Comparison of ENCODE assay signal across 8 cellular contexts in genomic region chr17:28643979-28644781, GRCh38. TPM values are rescaled to one million over a fixed set of nuclear protein-coding genes. Genes with fewer than 3 reads are reported as not detected.
DNase-seq lines count a peak whose midpoint lies in the region; ATAC-seq and TF ChIP-seq lines count a peak whose summit lies in the region.

No MANE protein-coding gene starts in this region.

- H3K27ac ChIP-seq in WERI-Rb-1 (peak overlapping the region; percentile 60), endodermal cell (ENCODE audit: low read depth, low read length) (peak overlapping the region; percentile 45), thoracic aorta (peak overlapping the region; percentile 84 to 97)

- peak overlapping the region; percentile 44 for H3K9ac ChIP-seq in endodermal cell (ENCODE audit: extremely low read depth, low read length, poor library complexity, severe bottlenecking)

- DNase-seq in DMS53 (lab: John Stamatoyannopoulos, UW) (peak; percentile 71), NCI-H1092 treated with DMSO at 0.1 percent for 48 hours (lab: John Stamatoyannopoulos, UW) (peak; percentile 3), WERI-Rb-1 (peak; percentile 49), endodermal cell (peak; percentile 84), memory B cell (ENCODE audit: low spot score in 2 of 2) (peak; percentile 23 to 27), thoracic aorta (ENCODE audit: low spot score) (no peak)

- no peaks in the 10 kb centered on the region for H3K9me3 ChIP-seq in WERI-Rb-1 (ENCODE audit: severe bottlenecking)
- no peaks in the 10 kb centered on the region for H3K9me3 ChIP-seq in endodermal cell (ENCODE audit: control insufficient read depth, low read length)
- H3K9me3 ChIP-seq in thoracic aorta, result no peaks in the 10 kb centered on the region

- H3K36me3 ChIP-seq in WERI-Rb-1 (peaks cover 52% of the 10 kb centered on the region), endodermal cell (ENCODE audit: control insufficient read depth, insufficient read depth, low read length) (peaks cover 54% of the 10 kb centered on the region), thoracic aorta (peaks cover 29% of the 10 kb centered on the region)

- H3K4me1 Mint-ChIP-seq in endodermal cell (peaks cover 23% of the 10 kb centered on the region), memory B cell (peaks cover 30% of the 10 kb centered on the region)

- H3K4me3 ChIP-seq in WERI-Rb-1 (ENCODE audit: low read depth, low read length) (peak overlapping the region; percentile 91), endodermal cell (ENCODE audit: low read length) (peak overlapping the region; percentile 89), thoracic aorta (peak overlapping the region; percentile 96)

- TF ChIP-seq CTCF in WERI-Rb-1 (IDR thresholded peaks at IDR 0.05; ENCODE audit: low read depth, low read length) (peak; percentile 69), endodermal cell (conservative IDR thresholded peaks at IDR 0.05) (peak; percentile 79), thoracic aorta (IDR thresholded peaks at IDR 0.05) (peak; percentile 56)

- H3K36me3 Mint-ChIP-seq in endodermal cell (ENCODE audit: low read depth) (peaks cover 47% of the 10 kb centered on the region), memory B cell (peaks cover 24% of the 10 kb centered on the region)

- H3K27me3 Mint-ChIP-seq in endodermal cell (ENCODE audit: insufficient read depth) (no peaks in the 10 kb centered on the region), memory B cell (no peaks in the 10 kb centered on the region)

- ATAC-seq in GM21447 (IDR thresholded peaks at IDR 0.05; ENCODE audit: unreplicated experiment), result peak; percentile 30
- no peak for ATAC-seq in memory B cell (ENCODE audit: low read depth)
- ATAC-seq in thoracic aorta (ENCODE audit: insufficient number of reproducible peaks, low FRiP score, low read depth), result no peak
- no peak for ATAC-seq in GM18519 (IDR thresholded peaks at IDR 0.05; ENCODE audit: low FRiP score, unreplicated experiment)

- H3K4me1 ChIP-seq in endodermal cell (ENCODE audit: control insufficient read depth, insufficient read depth, low read length), result peaks cover 4% of the 10 kb centered on the region
- peaks cover 13 to 40% of the 10 kb centered on the region in 2 donors for H3K4me1 ChIP-seq in thoracic aorta (ENCODE audit: control insufficient read depth in 1 of 2, low read depth in 2 of 2)

- WGBS in endodermal cell (ENCODE audit: insufficient coverage in 1 of 2, insufficient read length in 1 of 2), 2 experiments, result 3% methylated on average over 14 to 15 of the region's 18 CpGs

- H3K27ac Mint-ChIP-seq in endodermal cell (peak overlapping the region; percentile 69), memory B cell (peak overlapping the region; percentile 94)

- H3K9me3 Mint-ChIP-seq in endodermal cell (no peaks in the 10 kb centered on the region), memory B cell (no peaks in the 10 kb centered on the region)

- H3K27me3 ChIP-seq in WERI-Rb-1 (ENCODE audit: insufficient read depth, low read depth, severe bottlenecking) (no peaks in the 10 kb centered on the region), endodermal cell (ENCODE audit: control insufficient read depth, insufficient read depth, low read length, poor library complexity, severe bottlenecking) (no peaks in the 10 kb centered on the region), thoracic aorta (replicated peaks; ENCODE audit: insufficient read depth) (no peaks in the 10 kb centered on the region)

- H3K4me3 Mint-ChIP-seq in endodermal cell (peak overlapping the region; percentile 81), memory B cell (peak overlapping the region; percentile 91)

RNA-seq across cellular contexts. Expression of gene BLTP2, which starts 0.8 kb away (rescaled TPM):
- 100 to 1,000 TPM; 132 to 144 TPM for total RNA-seq in endodermal cell
- polyA plus RNA-seq in endodermal cell (2013, experiment 1 of 2), result 73.3 TPM
- polyA plus RNA-seq in endodermal cell (2013, experiment 2 of 2), result 72.0 TPM
- total RNA-seq in thoracic aorta, result 100 to 1,000 TPM; 125 to 139 TPM

RNA-seq across cellular contexts. Expression of gene SDF2, which starts 17.5 kb away (rescaled TPM):
- total RNA-seq in endodermal cell, result 10 to 100 TPM; 40.6 to 42.6 TPM
- polyA plus RNA-seq in endodermal cell (2013, experiment 1 of 2), result 55.0 TPM
- 47.9 TPM for polyA plus RNA-seq in endodermal cell (2013, experiment 2 of 2)
- total RNA-seq in thoracic aorta, result 10 to 100 TPM; 52.3 to 53.1 TPM

RNA-seq across cellular contexts. Expression of gene SUPT6H, which starts 17.8 kb away (rescaled TPM):
- total RNA-seq in endodermal cell, result 10 to 100 TPM; 54.4 to 72.1 TPM
- polyA plus RNA-seq in endodermal cell (2013, experiment 1 of 2), result 45.8 TPM
- polyA plus RNA-seq in endodermal cell (2013, experiment 2 of 2), result 38.8 TPM
- total RNA-seq in thoracic aorta, result 100 to 1,000 TPM in 1 of 2 donors, 10 to 100 TPM in 1; 45.6 to 133 TPM

RNA-seq across cellular contexts. Expression of gene RSKR, which starts 30.2 kb away (rescaled TPM):
- total RNA-seq in endodermal cell, result 10 to 100 TPM; 25.5 to 27.6 TPM
- polyA plus RNA-seq in endodermal cell (2013, experiment 1 of 2), result 21.8 TPM
- polyA plus RNA-seq in endodermal cell (2013, experiment 2 of 2), result 21.9 TPM
- total RNA-seq in thoracic aorta, result 10 to 100 TPM in 1 of 2 donors, 1 to 10 TPM in 1; 8.0 to 11.8 TPM

RNA-seq across cellular contexts. Expression of gene SPAG5, which starts 45.4 kb away (rescaled TPM):
- total RNA-seq in endodermal cell, result 100 to 1,000 TPM in 1 of 2 donors, 10 to 100 TPM in 1; 84.8 to 132 TPM
- polyA plus RNA-seq in endodermal cell (2013, experiment 1 of 2), result 103 TPM
- 113 TPM for polyA plus RNA-seq in endodermal cell (2013, experiment 2 of 2)
- 1 to 10 TPM; 1.6 to 5.9 TPM for total RNA-seq in thoracic aorta
